In the genomic region with DNA sequence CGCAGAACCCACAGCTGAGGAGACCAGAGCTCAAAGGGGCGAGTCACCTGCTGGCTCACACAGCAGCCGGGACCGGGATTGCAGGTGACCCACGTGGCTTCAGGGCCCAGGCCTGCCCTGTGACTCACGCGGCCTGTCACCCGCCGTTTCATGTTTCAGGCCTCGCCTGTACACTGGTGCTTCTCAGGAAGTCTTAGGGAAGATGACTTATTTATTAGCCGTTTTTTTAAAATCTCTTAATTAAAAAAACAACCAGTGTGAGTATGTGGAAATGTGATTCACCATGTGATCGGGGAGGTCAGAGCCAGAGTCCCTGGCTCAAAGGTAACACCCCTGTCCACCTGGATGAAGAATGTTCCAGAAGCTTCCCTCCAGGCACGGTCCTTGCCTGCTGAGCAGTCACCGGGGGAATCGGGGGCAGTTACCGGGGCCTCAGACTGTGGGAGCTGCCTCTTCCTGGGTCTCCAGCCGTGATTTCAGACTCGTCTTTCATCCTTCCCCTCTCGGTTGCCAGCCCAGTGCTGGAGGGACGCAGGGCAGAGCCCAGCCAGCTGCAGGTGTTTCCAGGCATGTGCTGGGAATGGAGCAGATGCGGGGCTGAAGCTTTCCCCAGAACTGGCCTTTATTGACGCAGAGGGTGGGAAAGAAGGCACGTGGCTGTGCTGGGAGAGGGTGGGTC, we compare ENCODE assay signal across 7 cellular contexts. TPM values are rescaled to one million over a fixed set of nuclear protein-coding genes. Genes with fewer than 3 reads are reported as not detected.
DNase-seq lines count a peak whose midpoint lies in the region; ATAC-seq, FAIRE-seq and TF ChIP-seq lines count a peak whose summit lies in the region.

No MANE protein-coding gene starts in this region.

- H3K27ac ChIP-seq in esophagus squamous epithelium, result peak overlapping the region; percentile 88 to 96 (median 92)
- H3K27ac ChIP-seq in pancreas, result peak overlapping the region; percentile 72 to 87 (median 76)

- H3K9me3 ChIP-seq in esophagus squamous epithelium, result no peaks in the 10 kb centered on the region
- H3K9me3 ChIP-seq in pancreas, result no peaks in the 10 kb centered on the region

- TF ChIP-seq CTCF in HFFc6 (IDR thresholded peaks at IDR 0.05) (no peak), esophagus squamous epithelium (IDR thresholded peaks at IDR 0.05) (no peak), pancreas (IDR thresholded peaks at IDR 0.05) (no peak)

- peak overlapping the region; percentile 79 for H3K27ac Mint-ChIP-seq in HFFc6

- TF ChIP-seq POLR2A in esophagus squamous epithelium (IDR thresholded peaks at IDR 0.05), result no peak

- intact Hi-C loops in esophagus squamous epithelium (cut with DNase I), result no loop called here
- intact Hi-C loops in pancreas (cut with DNase I), result no loop called here

- H3K36me3 Mint-ChIP-seq in HFFc6 (ENCODE audit: low read depth), result peaks cover 12% of the 10 kb centered on the region

- no peaks in the 10 kb centered on the region for H3K36me3 ChIP-seq in esophagus squamous epithelium
- H3K36me3 ChIP-seq in pancreas, result no peaks in the 10 kb centered on the region

- peak; percentile 84 for DNase-seq in HFFc6
- DNase-seq in activated CD4-positive, alpha-beta T cell treated with anti-CD3 and anti-CD28 coated beads for 24 hours (ENCODE audit: low read depth in 2 of 2), result peak; percentile 14 to 16
- DNase-seq in esophagus squamous epithelium (lab: John Stamatoyannopoulos, UW), result no peak
- DNase-seq in pancreas, result peak; percentile 85 to 95 (median 92)
- DNase-seq in NCI-H146 (lab: John Stamatoyannopoulos, UW), result no peak

- H3K4me1 Mint-ChIP-seq in HFFc6 (ENCODE audit: low read depth), result peaks cover 44% of the 10 kb centered on the region

- peak overlapping the region; percentile 12; the same call in 1 of the 2 replicates for H3K4me3 Mint-ChIP-seq in HFFc6

- ATAC-seq in pancreas, result peak; percentile 88 to 93 (median 91)
- ATAC-seq in HG02970 (IDR thresholded peaks at IDR 0.05; ENCODE audit: low FRiP score, unreplicated experiment), result no peak
- no peak for ATAC-seq in GM19023 (IDR thresholded peaks at IDR 0.05; ENCODE audit: unreplicated experiment)

- 39 to 59% methylated on average over 6 to 19 of the region's 23 CpGs for WGBS in esophagus squamous epithelium, 2 donors
- WGBS in pancreas, 2 donors, result 27 to 30% methylated on average over 23 of the region's 23 CpGs

- no peak for FAIRE-seq in pancreas (lab: Jason Lieb, UNC)

- H3K4me3 ChIP-seq in esophagus squamous epithelium (no peak overlapping the region), pancreas (no peak overlapping the region)

- peaks cover 5% of the 10 kb centered on the region; the same call in 1 of the 2 replicates for H3K27me3 Mint-ChIP-seq in HFFc6 (ENCODE audit: insufficient read depth)

- H3K27me3 ChIP-seq in esophagus squamous epithelium, result no peaks in the 10 kb centered on the region
- H3K27me3 ChIP-seq in pancreas, result no peaks in the 10 kb centered on the region

- no peaks in the 10 kb centered on the region for H3K9me3 Mint-ChIP-seq in HFFc6

- H3K4me1 ChIP-seq in esophagus squamous epithelium (peaks cover 55 to 100% (median 87%) of the 10 kb centered on the region in 3 donors), pancreas (peaks cover 35 to 54% (median 40%) of the 10 kb centered on the region in 3 donors)

RNA-seq across cellular contexts. Expression of a gene that starts 49.3 kb away (rescaled TPM):
- total RNA-seq in HFFc6 (2021; fragmentation: NEBNext Ultra II Directional; extraction: Animal tissue kit (Norgen Biotek cat#: 25700)), result 10 to 100 TPM; 35.9 to 48.0 (median 43.5) TPM
- total RNA-seq in esophagus squamous epithelium (10 to 100 TPM; 17.1 to 60.5 (median 39.7) TPM), pancreas (10 to 100 TPM; 17.7 to 37.0 (median 23.1) TPM)
- polyA plus RNA-seq in pancreas, result 10 to 100 TPM in 1 of 2 donors, 1 to 10 TPM in 1; 9.7 to 20.2 TPM

Comparison
In these comparisons a context has a peak if more than half of its experiments do, and no peak if none do; other contexts are left out.
1. DNase-seq: peak in HFFc6 (single experiment), activated CD4-positive, alpha-beta T cell treated with anti-CD3 and anti-CD28 coated beads for 24 hours (2 of 2) and pancreas (6 of 6); none in esophagus squamous epithelium (single experiment) and NCI-H146 (single experiment).
2. ATAC-seq: peak in pancreas (4 of 4); none in HG02970 (single experiment) and GM19023 (single experiment).